Comparison of ENCODE assay signal across 7 cellular contexts in the genomic region with DNA sequence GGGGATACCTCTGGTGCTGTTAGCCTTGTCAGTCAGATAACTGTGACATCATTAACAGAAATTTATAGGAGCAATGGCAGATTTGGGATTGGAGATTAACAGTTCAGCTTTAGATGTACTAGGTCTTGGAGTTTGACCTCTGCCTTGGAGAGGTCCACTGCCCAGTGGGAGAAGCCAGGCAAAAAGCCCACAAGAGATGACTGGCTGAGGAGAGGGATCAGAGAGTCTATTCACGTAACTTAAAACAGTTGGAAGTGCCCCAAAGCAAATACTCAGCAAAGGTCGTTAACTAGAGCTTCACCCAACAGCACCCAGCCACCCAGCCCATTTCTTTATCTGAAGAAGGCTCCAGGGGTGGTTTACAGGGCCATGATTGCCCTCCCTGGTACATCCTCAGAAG.
"Had no signal": no experiment of that assay in that cellular context is flagged by ENCODE, and none has a peak within 500 bp of the region (broad histone marks: within the 10 kb centered on the region; RNA-seq: fewer than 3 reads in every experiment).

No MANE protein-coding gene starts in this region.

- H3K36me3 ChIP-seq: HAP-1 had no signal

- H3K4me1 ChIP-seq: HAP-1 had no signal

- ATAC-seq: HCT116, HepG2 had no signal

- DNase-seq: GOT3, H7, HFFc6 had no signal

- H3K9me3 ChIP-seq: HAP-1 had no signal

- H3K27ac ChIP-seq: HL-60 had no signal

- H3K4me3 ChIP-seq: HAP-1 had no signal
